Comparison of ENCODE assay signal across 16 cellular contexts in genomic region chr9:2072752-2073405, GRCh38. TPM values are rescaled to one million over a fixed set of nuclear protein-coding genes. Genes with fewer than 3 reads are reported as not detected.
A peak's percentile ranks its signal among the peaks of the same experiment; 100 is the strongest.
DNase-seq lines count a peak whose midpoint lies in the region; ATAC-seq and TF ChIP-seq lines count a peak whose summit lies in the region.
"Had no signal": no experiment of that assay in that cellular context is flagged by ENCODE, and none has a peak within 500 bp of the region (broad histone marks: within the 10 kb centered on the region; RNA-seq: fewer than 3 reads in every experiment).

No MANE protein-coding gene starts in this region.

- TF ChIP-seq CTCF in foreskin keratinocyte (conservative IDR thresholded peaks at IDR 0.05) = no peak
- TF ChIP-seq CTCF in foreskin fibroblast (IDR thresholded peaks at IDR 0.05; ENCODE audit: low read depth, low read length) = no peak

- H3K36me3 Mint-ChIP-seq in activated CD4-positive, alpha-beta T cell treated with anti-CD3 and anti-CD28 coated beads, Interleukin-2, amount 10 ng/mL, durations not matched to agents 24 days and 14 days (ENCODE audit: low read depth) = peaks cover 75% of the 10 kb centered on the region

- intact Hi-C loops in activated CD4-positive, alpha-beta T cell treated with anti-CD3 and anti-CD28 coated beads, Interleukin-2, amount 10 ng/mL, durations not matched to agents 24 days and 14 days (cut with micrococcal nuclease) = no loop called here

- no peak overlapping the region for H3K27ac ChIP-seq in foreskin keratinocyte
- H3K27ac ChIP-seq: ascending aorta, SJSA1, tibial artery had no signal

- H3K27me3 Mint-ChIP-seq in activated CD4-positive, alpha-beta T cell treated with anti-CD3 and anti-CD28 coated beads, Interleukin-2, amount 10 ng/mL, durations not matched to agents 24 days and 14 days = no peaks in the 10 kb centered on the region

- H3K27ac Mint-ChIP-seq in activated CD4-positive, alpha-beta T cell treated with anti-CD3 and anti-CD28 coated beads, Interleukin-2, amount 10 ng/mL, durations not matched to agents 24 days and 14 days = no peak overlapping the region

- no peak overlapping the region for H3K4me3 ChIP-seq in foreskin fibroblast (ENCODE audit: low read depth in 1 of 2, low read length in 2 of 2)
- H3K4me3 ChIP-seq: ascending aorta, SJSA1, tibial artery had no signal

- peaks cover 3% of the 10 kb centered on the region for H3K4me1 Mint-ChIP-seq in activated CD4-positive, alpha-beta T cell treated with anti-CD3 and anti-CD28 coated beads, Interleukin-2, amount 10 ng/mL, durations not matched to agents 24 days and 14 days

- no peak overlapping the region for H3K4me3 Mint-ChIP-seq in activated CD4-positive, alpha-beta T cell treated with anti-CD3 and anti-CD28 coated beads, Interleukin-2, amount 10 ng/mL, durations not matched to agents 24 days and 14 days

- no peaks in the 10 kb centered on the region for H3K27me3 ChIP-seq in foreskin keratinocyte
- H3K27me3 ChIP-seq: ascending aorta, SJSA1, tibial artery had no signal

- no peaks in the 10 kb centered on the region for H3K9me3 Mint-ChIP-seq in activated CD4-positive, alpha-beta T cell treated with anti-CD3 and anti-CD28 coated beads, Interleukin-2, amount 10 ng/mL, durations not matched to agents 24 days and 14 days

- peak; percentile 84 for ATAC-seq in GM21717 (IDR thresholded peaks at IDR 0.05; ENCODE audit: unreplicated experiment)
- ATAC-seq in HG03571 (IDR thresholded peaks at IDR 0.05; ENCODE audit: unreplicated experiment) = peak; percentile 50
- no peak for ATAC-seq in foreskin keratinocyte

- H3K4me1 ChIP-seq in foreskin keratinocyte = no peaks in the 10 kb centered on the region
- H3K4me1 ChIP-seq: ascending aorta, SJSA1, tibial artery had no signal

- peak; percentile 6 for DNase-seq in activated CD4-positive, alpha-beta T cell treated with anti-CD3 and anti-CD28 coated beads for 48 hours
- DNase-seq in activated CD4-positive, alpha-beta T cell treated with anti-CD3 and anti-CD28 coated beads, Interleukin-2, amount 10 ng/mL, durations not matched to agents 24 days and 14 days = no peak
- peak; percentile 20 for DNase-seq in occipital lobe (lab: John Stamatoyannopoulos, UW)
- DNase-seq in foreskin keratinocyte = no peak
- no peak for DNase-seq in cerebellar nuclear complex (lab: John Stamatoyannopoulos, UW)
- DNase-seq in foreskin fibroblast = no peak
- DNase-seq: COR-L47; effector CD4-positive, alpha-beta T cell; H7; posterior cingulate gyrus; stimulated activated CD4-positive, alpha-beta T cell treated with anti-CD3 and anti-CD28 coated beads, Interleukin-12 subunit alpha, Interleukin-12 subunit beta, amount 100 ng/mL, for 4 hours; tibial artery had no signal

RNA-seq across cellular contexts. Expression of gene SMARCA2, which starts 57.7 kb away (rescaled TPM):
- total RNA-seq in activated CD4-positive, alpha-beta T cell treated with anti-CD3 and anti-CD28 coated beads, Interleukin-2, amount 10 ng/mL, durations not matched to agents 24 days and 14 days = 91.4 and 100.0 TPM in 2 replicates
- total RNA-seq in occipital lobe (157 TPM), foreskin keratinocyte (46.0 and 47.3 TPM in 2 replicates)
- polyA plus RNA-seq in foreskin keratinocyte = 18.4 and 21.6 TPM in 2 replicates

Comparison
In these comparisons a context has a peak if more than half of its experiments do, and no peak if none do; other contexts are left out.
1. DNase-seq: peak in activated CD4-positive, alpha-beta T cell treated with anti-CD3 and anti-CD28 coated beads for 48 hours (single experiment) and occipital lobe (single experiment); none in activated CD4-positive, alpha-beta T cell treated with anti-CD3 and anti-CD28 coated beads, Interleukin-2, amount 10 ng/mL, durations not matched to agents 24 days and 14 days (single experiment), foreskin keratinocyte (0 of 2), cerebellar nuclear complex (0 of 2) and foreskin fibroblast (0 of 2).